Comparison of ENCODE assay signal across 10 cellular contexts in genomic region chrX:12564221-12564620, GRCh38.
"Had no signal": no experiment of that assay in that cellular context is flagged by ENCODE, and none has a peak within 500 bp of the region (broad histone marks: within the 10 kb centered on the region; RNA-seq: fewer than 3 reads in every experiment).

No MANE protein-coding gene starts in this region.

- FAIRE-seq: H54 had no signal

- H3K9me3 ChIP-seq: HAP-1 had no signal

- H3K9ac ChIP-seq: GM23248 had no signal

- H3K4me2 ChIP-seq: GM23338 had no signal

- DNase-seq: GM23248, GOT3, H7, H9, HCEC 1CT, HFFc6 had no signal

- H3K36me3 ChIP-seq: HAP-1 had no signal

- H3K27ac ChIP-seq: GM23248 had no signal

- H2AFZ ChIP-seq: GM23248, GM23338 had no signal

- ATAC-seq: GM23338, HCT116 had no signal

- H3K4me3 ChIP-seq: GM23248, GM23338, HAP-1 had no signal

- H3K4me1 ChIP-seq: HAP-1 had no signal
